Comparison of ENCODE assay signal across 8 cellular contexts in the genomic region with DNA sequence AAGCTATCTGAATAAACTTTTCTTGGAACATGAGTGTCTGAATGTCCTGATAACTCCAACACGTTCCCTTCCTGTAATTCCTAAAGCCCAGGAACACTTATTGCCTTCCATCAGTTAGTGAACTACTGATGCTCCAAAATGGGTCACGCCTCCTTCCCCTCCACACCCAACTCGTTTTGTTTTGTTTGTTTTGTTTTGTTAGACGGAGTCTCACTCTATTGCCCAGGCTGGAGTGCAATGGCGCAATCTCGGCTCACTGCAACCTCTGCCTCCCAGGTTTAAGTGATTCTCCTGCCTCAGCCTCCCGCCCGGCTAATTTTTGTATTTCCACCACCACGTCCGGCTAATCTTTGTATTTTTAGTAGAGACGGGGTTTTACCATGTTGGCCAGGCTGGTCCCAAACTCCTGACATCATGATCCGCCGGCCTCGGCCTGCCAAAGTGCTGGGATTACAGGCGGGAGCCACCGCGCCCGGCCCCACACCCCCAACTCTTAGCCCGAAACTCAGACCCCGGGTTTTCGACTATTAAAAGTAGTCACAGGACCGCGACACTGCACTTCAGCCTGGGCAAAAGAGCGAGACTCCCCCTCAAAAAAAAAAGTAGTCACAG. TPM values are rescaled to one million over a fixed set of nuclear protein-coding genes. Genes with fewer than 3 reads are reported as not detected.
A peak's percentile ranks its signal among the peaks of the same experiment; 100 is the strongest.
DNase-seq lines count a peak whose midpoint lies in the region; ATAC-seq and TF ChIP-seq lines count a peak whose summit lies in the region.

No MANE protein-coding gene starts in this region.

- H3K9ac ChIP-seq in HCT116 (ENCODE audit: low read length), result peak overlapping the region; percentile 94

- H3K4me3 ChIP-seq in HCT116 (replicated peaks in 1 of 2; ENCODE audit: low read depth in 1 of 2, low read length in 2 of 2) (peak overlapping the region; percentile 91 to 94), heart right ventricle (peak overlapping the region; percentile 69 to 100 (median 99))

- POLR2A ChIA-PET in HCT116 (lab: Charles Lee), result no interaction called here

- H3K9me3 Mint-ChIP-seq in stimulated activated memory B cell treated with anti-CD40 and anti-IgM and Interleukin-4, amounts not matched to agents 10 μg/mL and 1 μg/mL and 100 μg/mL, for 72 hours, result no peaks in the 10 kb centered on the region

- intact Hi-C loops in HCT116 (cut with micrococcal nuclease), result no loop called here
- intact Hi-C loops in heart right ventricle (cut with DNase I), result no loop called here

- no peaks in the 10 kb centered on the region for H3K9me2 ChIP-seq in HCT116 (ENCODE audit: insufficient read depth)

- TF ChIP-seq CTCF in HCT116 (IDR thresholded peaks at IDR 0.05 in 2 of 3, conservative IDR thresholded peaks at IDR 0.05 in 1 of 3; ENCODE audit: borderline replicate concordance in 1 of 3, insufficient read depth in 1 of 3, low read depth in 2 of 3, low read length in 2 of 3) (no peak), heart right ventricle (IDR thresholded peaks at IDR 0.05) (no peak)

- RAD21 ChIA-PET in HCT116 (lab: Charles Lee; ENCODE audit: low non-redundant PET in 1 of 2, low total read pairs in 2 of 2, uncharacterized antibody in 2 of 2, unreplicated experiment in 2 of 2), result no interaction called here

- peak; percentile 22; the same call in 1 of the 2 replicates for ATAC-seq in HCT116
- peak; percentile 55 for ATAC-seq in SK-N-SH treated with all-trans-retinoic acid at 6 μM for 48 hours
- ATAC-seq in heart right ventricle, result peak in 7 of 8 donors; percentile 4 to 35 (median 21)
- ATAC-seq in stimulated activated memory B cell treated with anti-CD40 and anti-IgM and Interleukin-4, amounts not matched to agents 10 μg/mL and 1 μg/mL and 100 μg/mL, for 72 hours, result peak; percentile 22

- H3K36me3 Mint-ChIP-seq in stimulated activated memory B cell treated with anti-CD40 and anti-IgM and Interleukin-4, amounts not matched to agents 10 μg/mL and 1 μg/mL and 100 μg/mL, for 72 hours, result no peaks in the 10 kb centered on the region

- in situ Hi-C loops in Caki2 (cut with HindIII; ENCODE audit: low pct_unique_long_range_greater_than_20kb, low sequenced_read_pairs), result no loop called here

- H3K27ac ChIP-seq in HCT116 (ENCODE audit: low read depth, low read length), result peak overlapping the region; percentile 80
- peak overlapping the region in 9 of 10 donors; percentile 78 to 95 (median 89) for H3K27ac ChIP-seq in heart right ventricle

- peaks cover 57% of the 10 kb centered on the region for H3K79me2 ChIP-seq in HCT116 (ENCODE audit: insufficient read depth, low read length)

- H3K36me3 ChIP-seq in HCT116 (ENCODE audit: control insufficient read depth in 1 of 2, insufficient read depth in 2 of 2, low read length in 2 of 2) (no peaks in the 10 kb centered on the region), heart right ventricle (no peaks in the 10 kb centered on the region)

- CTCF ChIA-PET in HCT116 (lab: Charles Lee), result no interaction called here

- H4K20me1 ChIP-seq in HCT116 (ENCODE audit: insufficient read depth), result no peaks in the 10 kb centered on the region

- peak overlapping the region; percentile 86 for H3K4me2 ChIP-seq in HCT116 (ENCODE audit: low read length)

- H3K9me3 ChIP-seq in HCT116 (ENCODE audit: control insufficient read depth in 1 of 2, insufficient read depth in 1 of 2, low read depth in 1 of 2, low read length in 2 of 2), result no peaks in the 10 kb centered on the region
- no peaks in the 10 kb centered on the region for H3K9me3 ChIP-seq in heart right ventricle

- WGBS in heart right ventricle, 2 donors, result 3 to 4% methylated on average over 24 of the region's 24 CpGs

- no peak for TF ChIP-seq POLR2A in HCT116 (IDR thresholded peaks at IDR 0.05; ENCODE audit: borderline replicate concordance, extremely low read depth, insufficient read depth, insufficient read length)

- no peaks in the 10 kb centered on the region for H3K27me3 Mint-ChIP-seq in stimulated activated memory B cell treated with anti-CD40 and anti-IgM and Interleukin-4, amounts not matched to agents 10 μg/mL and 1 μg/mL and 100 μg/mL, for 72 hours

- no peak for TF ChIP-seq RAD21 in HCT116 (IDR thresholded peaks at IDR 0.05; ENCODE audit: low read depth)

- H3K4me1 Mint-ChIP-seq in stimulated activated memory B cell treated with anti-CD40 and anti-IgM and Interleukin-4, amounts not matched to agents 10 μg/mL and 1 μg/mL and 100 μg/mL, for 72 hours, result peaks cover 3% of the 10 kb centered on the region

- H3K27ac Mint-ChIP-seq in stimulated activated memory B cell treated with anti-CD40 and anti-IgM and Interleukin-4, amounts not matched to agents 10 μg/mL and 1 μg/mL and 100 μg/mL, for 72 hours, result no peak overlapping the region

- no peak overlapping the region for H3K4me3 Mint-ChIP-seq in stimulated activated memory B cell treated with anti-CD40 and anti-IgM and Interleukin-4, amounts not matched to agents 10 μg/mL and 1 μg/mL and 100 μg/mL, for 72 hours

- no TSS peak for BruUV-seq in HCT116 (replicated peaks; lab: Mats Ljungman, UMichigan)

- DNase-seq in Caki2 (ENCODE audit: low read depth) (peak; percentile 2), HCT116 (ENCODE audit: low read depth, low spot score) (no peak), heart right ventricle (no peak), NCI-H1105 treated with DMSO at 0.1 percent for 48 hours (lab: John Stamatoyannopoulos, UW) (no peak), islet precursor cell (no peak), GDM1 (lab: John Stamatoyannopoulos, UW) (no peak)

- H3K4me1 ChIP-seq in HCT116 (ENCODE audit: control insufficient read depth in 1 of 2, insufficient read depth in 2 of 2, low read length in 2 of 2) (peaks cover 6 to 10% of the 10 kb centered on the region in 2 experiments; a peak in 3 of 4 replicates), heart right ventricle (peaks cover 5 to 49% (median 33%) of the 10 kb centered on the region in 9 donors)

- H3K27me3 ChIP-seq in HCT116 (ENCODE audit: insufficient read depth, low read length), result no peaks in the 10 kb centered on the region
- no peaks in the 10 kb centered on the region for H3K27me3 ChIP-seq in heart right ventricle

- peak overlapping the region; percentile 94 for H2AFZ ChIP-seq in HCT116 (ENCODE audit: low read depth, low read length, poor library complexity, severe bottlenecking)

TF ChIP-seq in HCT116, 20 proteins besides CTCF, POLR2A, EP300 and RAD21:
- TF ChIP-seq EGR1 (IDR thresholded peaks at IDR 0.05; ENCODE audit: low read depth) (no peak), ZNF274 (IDR thresholded peaks at IDR 0.05; ENCODE audit: low read depth, low read length) (no peak), YY1 (IDR thresholded peaks at IDR 0.05; ENCODE audit: extremely low read depth, insufficient replicate concordance, low read depth, low read length) (no peak), SIN3A (IDR thresholded peaks at IDR 0.05; ENCODE audit: low read depth) (peak; percentile 9; the same call in 1 of the 2 replicates)
- TF ChIP-seq, protein P1, sequence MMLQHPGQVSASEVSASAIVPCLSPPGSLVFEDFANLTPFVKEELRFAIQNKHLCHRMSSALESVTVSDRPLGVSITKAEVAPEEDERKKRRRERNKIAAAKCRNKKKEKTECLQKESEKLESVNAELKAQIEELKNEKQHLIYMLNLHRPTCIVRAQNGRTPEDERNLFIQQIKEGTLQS (IDR thresholded peaks at IDR 0.05), result no peak
- TF ChIP-seq, protein P2, sequence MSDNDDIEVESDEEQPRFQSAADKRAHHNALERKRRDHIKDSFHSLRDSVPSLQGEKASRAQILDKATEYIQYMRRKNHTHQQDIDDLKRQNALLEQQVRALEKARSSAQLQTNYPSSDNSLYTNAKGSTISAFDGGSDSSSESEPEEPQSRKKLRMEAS (IDR thresholded peaks at IDR 0.05), result no peak
TF ChIP-seq in HCT116: peak in this region for 1.

TF ChIP-seq in SK-N-SH treated with all-trans-retinoic acid at 6 μM for 48 hours, 23 proteins besides CTCF, POLR2A, EP300 and RAD21:
- TF ChIP-seq SNAI2 (CRISPR knock-in tag; IDR thresholded peaks at IDR 0.05), result no peak
- TF ChIP-seq, protein P3, sequence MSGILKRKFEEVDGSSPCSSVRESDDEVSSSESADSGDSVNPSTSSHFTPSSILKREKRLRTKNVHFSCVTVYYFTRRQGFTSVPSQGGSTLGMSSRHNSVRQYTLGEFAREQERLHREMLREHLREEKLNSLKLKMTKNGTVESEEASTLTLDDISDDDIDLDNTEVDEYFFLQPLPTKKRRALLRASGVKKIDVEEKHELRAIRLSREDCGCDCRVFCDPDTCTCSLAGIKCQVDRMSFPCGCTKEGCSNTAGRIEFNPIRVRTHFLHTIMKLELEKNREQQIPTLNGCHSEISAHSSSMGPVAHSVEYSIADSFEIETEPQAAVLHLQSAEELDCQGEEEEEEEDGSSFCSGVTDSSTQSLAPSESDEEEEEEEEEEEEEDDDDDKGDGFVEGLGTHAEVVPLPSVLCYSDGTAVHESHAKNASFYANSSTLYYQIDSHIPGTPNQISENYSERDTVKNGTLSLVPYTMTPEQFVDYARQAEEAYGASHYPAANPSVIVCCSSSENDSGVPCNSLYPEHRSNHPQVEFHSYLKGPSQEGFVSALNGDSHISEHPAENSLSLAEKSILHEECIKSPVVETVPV (CRISPR knock-in tag; IDR thresholded peaks at IDR 0.05), result no peak
- no peak for TF ChIP-seq ARNTL (CRISPR knock-in tag; IDR thresholded peaks at IDR 0.05; ENCODE audit: borderline replicate concordance, low read depth)
- no peak for TF ChIP-seq RARB (CRISPR knock-in tag; IDR thresholded peaks at IDR 0.05)
- no peak for TF ChIP-seq ISL1 (CRISPR knock-in tag; IDR thresholded peaks at IDR 0.05)
- TF ChIP-seq GLIS3 (CRISPR knock-in tag; IDR thresholded peaks at IDR 0.05), result no peak
- TF ChIP-seq ZFP3 (CRISPR knock-in tag; IDR thresholded peaks at IDR 0.05), result no peak

RNA-seq across cellular contexts. Expression of a gene that starts 0.8 kb away (rescaled TPM):
- 18.7 and 45.1 TPM in 2 replicates for total RNA-seq in Caki2 (2014; rRNA removed; shearing (Covaris generic); ENCODE audit: low replicate concordance)
- total RNA-seq in HCT116 (2021; ENCODE audit: unreplicated experiment), result 12.0 TPM
- polyA plus RNA-seq in HCT116 (2012), result 27.0 and 30.7 TPM in 2 replicates
- total RNA-seq in heart right ventricle, result 10 to 100 TPM in 5 of 10 donors, 1 to 10 TPM in 5; 8.5 to 12.7 (median 10.1) TPM
- 10 to 100 TPM; 14.6 to 18.0 TPM for polyA plus RNA-seq in heart right ventricle

RNA-seq across cellular contexts. Expression of a gene that starts 25.1 kb away (rescaled TPM):
- total RNA-seq in Caki2 (2014; rRNA removed; shearing (Covaris generic); ENCODE audit: low replicate concordance), result 2.2 and 2.3 TPM in 2 replicates
- total RNA-seq in HCT116 (2021; ENCODE audit: unreplicated experiment) (29.1 TPM), heart right ventricle (10 to 100 TPM; 31.1 to 52.4 (median 38.9) TPM)
- 23.5 and 24.8 TPM in 2 replicates for polyA plus RNA-seq in HCT116 (2012)
- 10 to 100 TPM; 16.8 to 17.9 TPM for polyA plus RNA-seq in heart right ventricle
